Comparison of ENCODE assay signal across 9 cellular contexts in genomic region chr5:1437452-1437851, GRCh38. TPM values are rescaled to one million over a fixed set of nuclear protein-coding genes. Genes with fewer than 3 reads are reported as not detected.
DNase-seq lines count a peak whose midpoint lies in the region; ATAC-seq and TF ChIP-seq lines count a peak whose summit lies in the region.
"Had no signal": no experiment of that assay in that cellular context is flagged by ENCODE, and none has a peak within 500 bp of the region (broad histone marks: within the 10 kb centered on the region; RNA-seq: fewer than 3 reads in every experiment).

No MANE protein-coding gene starts in this region.

- H4K91ac ChIP-seq in H9 (ENCODE audit: insufficient read length, low read depth, low read length), result no peak overlapping the region

- no peaks in the 10 kb centered on the region for H3K79me1 ChIP-seq in H9 (ENCODE audit: insufficient read depth, low read depth, low read length, poor library complexity, severe bottlenecking)

- H3K23me2 ChIP-seq in H9 (ENCODE audit: insufficient read length, low read depth, low read length, poor library complexity, severe bottlenecking), result no peaks in the 10 kb centered on the region

- H3K4ac ChIP-seq in H9 (ENCODE audit: low read depth, low read length), result no peak overlapping the region

- peaks cover 7% of the 10 kb centered on the region for H3K9me3 ChIP-seq in H9 (ENCODE audit: control insufficient read depth, low read depth, low read length)

- no peak overlapping the region for H3K4me2 ChIP-seq in H9 (ENCODE audit: insufficient read depth, insufficient read length, low read length)

- no peak overlapping the region for H2BK20ac ChIP-seq in H9 (ENCODE audit: low read depth, low read length, poor library complexity, severe bottlenecking)

- H3K4me1 ChIP-seq in H9 (ENCODE audit: insufficient read depth, low read length), result no peaks in the 10 kb centered on the region
- H3K4me1 ChIP-seq: HAP-1 had no signal

- H3K18ac ChIP-seq in H9 (ENCODE audit: insufficient read length, low read depth, low read length), result no peak overlapping the region

- no peak overlapping the region for H2BK5ac ChIP-seq in H9 (ENCODE audit: insufficient read length, low read length)

- H3K27ac ChIP-seq in H9 (ENCODE audit: insufficient read length, low read depth, low read length), result no peak overlapping the region

- no peak overlapping the region for H3K23ac ChIP-seq in H9 (ENCODE audit: insufficient read length, low read depth, low read length)

- H3K36me3 Mint-ChIP-seq in H9 (ENCODE audit: insufficient read depth in 1 of 3, low read depth in 3 of 3), result peaks cover 0 to 6% (median 0%) of the 10 kb centered on the region in 3 experiments; a peak in 3 of 7 replicates
- no peaks in the 10 kb centered on the region for H3K36me3 Mint-ChIP-seq in activated T-helper 17 cell treated with anti-CD3 and anti-CD28 coated beads, Interleukin-2, amount 50 U/mL, for 72 hours (ENCODE audit: low read depth)

- H2BK120ac ChIP-seq in H9 (ENCODE audit: low read depth, low read length, poor library complexity, severe bottlenecking), result no peak overlapping the region

- no peak overlapping the region for H2AK5ac ChIP-seq in H9 (ENCODE audit: insufficient read length, low read length)

- H3K4me1 Mint-ChIP-seq in H9, result peaks cover 4 to 7% of the 10 kb centered on the region in 2 experiments
- H3K4me1 Mint-ChIP-seq in activated T-helper 17 cell treated with anti-CD3 and anti-CD28 coated beads, Interleukin-2, amount 50 U/mL, for 72 hours, result no peaks in the 10 kb centered on the region

- H3K27me3 ChIP-seq in H9 (ENCODE audit: insufficient read depth, low read length), result no peaks in the 10 kb centered on the region; the same call in 1 of the 2 replicates

- H3K56ac ChIP-seq in H9 (ENCODE audit: insufficient read length, low read depth, low read length), result no peak overlapping the region

- peaks cover 59% of the 10 kb centered on the region for H3K27me3 Mint-ChIP-seq in H9 (ENCODE audit: low read depth)
- H3K27me3 Mint-ChIP-seq in activated T-helper 17 cell treated with anti-CD3 and anti-CD28 coated beads, Interleukin-2, amount 50 U/mL, for 72 hours, result peaks cover 15% of the 10 kb centered on the region

- DNase-seq in AG08396 (ENCODE audit: low spot score) (peak; percentile 74), H9 (peak; percentile 73), NCI-H446 (lab: John Stamatoyannopoulos, UW) (peak; percentile 14 to 86), fibroblast of mammary gland (ENCODE audit: low read depth) (peak; percentile 51)

- no peak overlapping the region for H3T11ph ChIP-seq in H9 (ENCODE audit: low read length)

- H3K9ac ChIP-seq in H9 (ENCODE audit: extremely low read depth, insufficient read length, low read length), result no peak overlapping the region

- H2BK12ac ChIP-seq in H9 (ENCODE audit: insufficient read length, low read depth, low read length), result no peak overlapping the region

- no peak overlapping the region for H2BK15ac ChIP-seq in H9 (ENCODE audit: low read depth, low read length)

- no peaks in the 10 kb centered on the region for H3K79me2 ChIP-seq in H9 (ENCODE audit: insufficient read depth, low read length)

- H2AFZ ChIP-seq in H9 (ENCODE audit: low read length), result no peak overlapping the region

- no CpG with 5 or more reads among the region's 7 CpGs for WGBS in H9 (ENCODE audit: extremely low coverage, insufficient read length, low lambda C conversion rate)

- H3K4me3 Mint-ChIP-seq in H9, result no peak overlapping the region; a peak in 1 of 5 replicates
- no peak overlapping the region for H3K4me3 Mint-ChIP-seq in activated T-helper 17 cell treated with anti-CD3 and anti-CD28 coated beads, Interleukin-2, amount 50 U/mL, for 72 hours

- H3K14ac ChIP-seq in H9 (ENCODE audit: insufficient read depth, low read length), result no peak overlapping the region

- no peak overlapping the region for H3K4me3 ChIP-seq in fibroblast of mammary gland (ENCODE audit: control insufficient read depth, low read depth, low read length)
- H3K4me3 ChIP-seq: HAP-1 had no signal

- peak; percentile 33; the same call in 2 of the 3 replicates for TF ChIP-seq CTCF in H9 (conservative IDR thresholded peaks at IDR 0.05)
- TF ChIP-seq CTCF in fibroblast of mammary gland (conservative IDR thresholded peaks at IDR 0.05; ENCODE audit: control insufficient read depth, insufficient read depth, low read depth, low read length), result no peak

- no peak overlapping the region for H4K5ac ChIP-seq in H9 (ENCODE audit: insufficient read length, low read depth, low read length)

- H4K20me1 ChIP-seq in H9 (ENCODE audit: control insufficient read depth, insufficient read depth, insufficient read length), result peaks cover 4% of the 10 kb centered on the region

- H3K9me3 Mint-ChIP-seq in H9, result peaks cover 16 to 23% of the 10 kb centered on the region in 2 experiments
- peaks cover 4% of the 10 kb centered on the region for H3K9me3 Mint-ChIP-seq in activated T-helper 17 cell treated with anti-CD3 and anti-CD28 coated beads, Interleukin-2, amount 50 U/mL, for 72 hours

- peak overlapping the region in 1 of 3 experiments; percentile 43; a peak in 1 of 7 replicates for H3K27ac Mint-ChIP-seq in H9
- H3K27ac Mint-ChIP-seq in activated T-helper 17 cell treated with anti-CD3 and anti-CD28 coated beads, Interleukin-2, amount 50 U/mL, for 72 hours, result no peak overlapping the region

- no peak overlapping the region for H4K8ac ChIP-seq in H9 (replicated peaks; ENCODE audit: insufficient read length, low read depth, low read length)

- ATAC-seq in GM21381 (IDR thresholded peaks at IDR 0.05; ENCODE audit: unreplicated experiment), result no peak
- ATAC-seq in HG02610 (IDR thresholded peaks at IDR 0.05; ENCODE audit: unreplicated experiment), result no peak
- no peak for ATAC-seq in HG03460 (IDR thresholded peaks at IDR 0.05; ENCODE audit: unreplicated experiment)
- ATAC-seq in activated T-helper 17 cell treated with anti-CD3 and anti-CD28 coated beads, Interleukin-2, amount 50 U/mL, for 72 hours (replicated peaks), result no peak

RNA-seq across cellular contexts. Expression of gene SLC6A3, which starts 7.8 kb away (rescaled TPM):
- 0.50 and 0.61 TPM in 2 replicates for total RNA-seq in H9 (2021)
- total RNA-seq in activated T-helper 17 cell treated with anti-CD3 and anti-CD28 coated beads, Interleukin-2, amount 50 U/mL, for 72 hours, result not detected
